In the genomic region with DNA sequence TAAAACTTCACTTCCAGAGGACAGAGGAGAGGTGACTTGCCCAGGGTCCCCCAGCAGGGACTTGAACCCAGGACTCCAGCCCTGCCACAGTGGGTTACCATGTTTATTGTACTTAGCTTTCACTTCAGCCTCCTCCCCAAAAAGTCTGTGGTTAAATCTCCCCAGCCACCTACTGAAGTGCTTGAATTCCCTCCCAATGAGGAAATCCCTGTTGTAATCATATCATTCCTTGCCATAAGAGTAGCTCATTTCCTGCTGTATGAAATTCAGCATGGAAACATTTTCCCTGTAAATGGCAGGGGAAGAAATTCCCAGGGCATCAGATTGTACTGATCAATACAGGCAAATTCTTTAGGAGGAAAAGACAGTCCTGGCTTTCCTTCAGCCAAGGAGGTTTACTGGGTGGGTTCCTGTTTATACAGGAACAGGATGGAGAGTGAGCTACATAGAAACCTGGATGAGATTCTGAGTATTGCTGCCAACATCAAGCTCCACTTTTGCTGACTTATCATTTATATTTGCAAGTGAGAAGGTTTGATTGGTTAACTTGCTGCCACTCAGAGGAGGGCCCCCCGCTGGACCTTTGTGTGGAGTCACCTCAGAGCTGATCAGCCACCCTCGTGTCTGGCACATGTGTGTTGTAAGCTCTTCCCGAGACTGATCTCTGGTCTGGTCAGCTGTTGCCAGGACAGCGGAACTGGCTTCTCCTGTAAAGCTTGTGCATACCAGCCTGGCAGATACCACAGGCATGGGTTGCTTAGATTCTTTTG, we compare ENCODE assay signal across 13 cellular contexts. TPM values are rescaled to one million over a fixed set of nuclear protein-coding genes. Genes with fewer than 3 reads are reported as not detected.
DNase-seq lines count a peak whose midpoint lies in the region; ATAC-seq, FAIRE-seq and TF ChIP-seq lines count a peak whose summit lies in the region.
"Had no signal": no experiment of that assay in that cellular context is flagged by ENCODE, and none has a peak within 500 bp of the region (broad histone marks: within the 10 kb centered on the region; RNA-seq: fewer than 3 reads in every experiment).

No MANE protein-coding gene starts in this region.

- TF ChIP-seq CTCF in A549 (IDR thresholded peaks at IDR 0.05) (no peak), IMR-90 (conservative IDR thresholded peaks at IDR 0.05; ENCODE audit: low read depth, low read length) (no peak), choroid plexus epithelial cell (conservative IDR thresholded peaks at IDR 0.05; ENCODE audit: low read depth, low read length) (no peak), left lung (IDR thresholded peaks at IDR 0.05) (no peak)

- TF ChIP-seq RAD21 in A549 (conservative IDR thresholded peaks at IDR 0.05 in 1 of 2, IDR thresholded peaks at IDR 0.05 in 1 of 2) (no peak), IMR-90 (IDR thresholded peaks at IDR 0.05; ENCODE audit: low read length) (no peak)

- no peak overlapping the region for H3K23ac ChIP-seq in IMR-90 (ENCODE audit: low read depth, low read length)

- H3K4ac ChIP-seq in IMR-90 (ENCODE audit: low read depth, low read length) = no peak overlapping the region

- H3K4me3 ChIP-seq in A549 (no peak overlapping the region), IMR-90 (ENCODE audit: insufficient read depth, low read depth, low read length) (no peak overlapping the region), choroid plexus epithelial cell (ENCODE audit: low read depth, low read length) (no peak overlapping the region), left lung (no peak overlapping the region)
- H3K4me3 ChIP-seq: SK-N-MC had no signal

- H3K27me3 ChIP-seq in IMR-90 (ENCODE audit: control insufficient read depth, insufficient read depth, low read length) (no peaks in the 10 kb centered on the region; the same call in 1 of the 2 replicates), left lung (no peaks in the 10 kb centered on the region)

- in situ Hi-C loops in IMR-90 (cut with MboI; ENCODE audit: low sequenced_read_pairs) = no loop called here

- no peak for TF ChIP-seq EP300 in A549 (IDR thresholded peaks at IDR 0.05)

- H2BK15ac ChIP-seq in IMR-90 (ENCODE audit: low read depth, low read length) = no peak overlapping the region

- no peak overlapping the region for H3K56ac ChIP-seq in IMR-90 (ENCODE audit: extremely low read depth, insufficient read depth, low read length)

- H4K8ac ChIP-seq in IMR-90 (ENCODE audit: low read depth in 2 of 2, low read length in 2 of 2) = no peak overlapping the region

- no TSS peak for BruUV-seq in IMR-90 (replicated peaks; lab: Mats Ljungman, UMichigan)

- no peaks in the 10 kb centered on the region for H4K20me1 ChIP-seq in IMR-90 (ENCODE audit: insufficient read depth, low read length)

- no peaks in the 10 kb centered on the region for H3K9me1 ChIP-seq in IMR-90 (ENCODE audit: insufficient read depth, low read length)

- no peak overlapping the region for H2AFZ ChIP-seq in IMR-90 (replicated peaks; ENCODE audit: low read length, poor library complexity)

- FAIRE-seq in A549 (lab: Jason Lieb, UNC) = no peak
- FAIRE-seq: colon had no signal

- H3K79me1 ChIP-seq in IMR-90 (ENCODE audit: low read depth in 1 of 2, low read length in 2 of 2) = no peaks in the 10 kb centered on the region

- DNase-seq in A549 (ENCODE audit: low read depth in 1 of 2, low spot score in 1 of 2) = no peak
- DNase-seq in IMR-90 = peak; percentile 30
- peak; percentile 75 for DNase-seq in choroid plexus epithelial cell (ENCODE audit: low read depth)
- no peak for DNase-seq in left lung
- DNase-seq in HuH-7 (ENCODE audit: low spot score) = no peak
- no peak for DNase-seq in activated T-cell treated with anti-CD3 and anti-CD28 coated beads, Interleukin-2, amount 50 U/mL, for 1 hour
- DNase-seq in SW480 (ENCODE audit: low spot score) = no peak
- no peak for DNase-seq in NCI-H2081 (lab: John Stamatoyannopoulos, UW)
- DNase-seq: activated CD4-positive, alpha-beta T cell treated with anti-CD3 and anti-CD28 coated beads, Interleukin-2, amount 50 U/mL, for 1 hour; activated naive CD4-positive, alpha-beta T cell; DMS153 had no signal

- H2AK9ac ChIP-seq in IMR-90 (replicated peaks; ENCODE audit: low read depth, low read length, poor library complexity) = no peak overlapping the region

- H4K5ac ChIP-seq in IMR-90 (ENCODE audit: low read depth, low read length) = no peak overlapping the region

- WGBS in A549 (ENCODE audit: missing lambda C conversion rate) = 61% methylated on average over 4 of the region's 4 CpGs
- WGBS in IMR-90 (ENCODE audit: extremely low coverage in 2 of 2, insufficient read length in 1 of 2), 2 experiments = 44% methylated on average over 3 of the region's 4 CpGs; no CpG with 5 or more reads in 1 of the 2 experiments

- H2BK20ac ChIP-seq in IMR-90 (ENCODE audit: low read depth, low read length) = no peak overlapping the region

- TF ChIP-seq POLR2A in A549 (IDR thresholded peaks at IDR 0.05; ENCODE audit: low read length) (no peak), IMR-90 (IDR thresholded peaks at IDR 0.05; ENCODE audit: low read depth, low read length) (no peak)

- H2AK5ac ChIP-seq in IMR-90 (ENCODE audit: low read depth, low read length) = no peak overlapping the region

- H3K14ac ChIP-seq in IMR-90 (replicated peaks; ENCODE audit: low read depth, low read length) = no peak overlapping the region

- intact Hi-C loops in IMR-90 (cut with micrococcal nuclease) (no loop called here), left lung (cut with DNase I) (no loop called here)

- no peak overlapping the region for H3K9ac ChIP-seq in IMR-90 (ENCODE audit: low read depth, low read length)

- CTCF ChIA-PET in A549 (lab: Yijun Ruan, JAX) (interaction anchor here (0.7 kb wide), 1 partner anchor 811 kb away, joined by 3 read pairs; no protein-coding TSS in a partner anchor), IMR-90 (lab: Yijun Ruan, JAX) (no interaction called here)

- no peak overlapping the region for H4K91ac ChIP-seq in IMR-90 (ENCODE audit: insufficient read depth, low read depth, low read length)

- H2BK120ac ChIP-seq in IMR-90 (ENCODE audit: low read depth, low read length) = no peak overlapping the region

- H3K9me3 ChIP-seq in A549 (no peaks in the 10 kb centered on the region; the same call in 2 of the 3 replicates), IMR-90 (ENCODE audit: control insufficient read depth, insufficient read depth, low read length) (no peaks in the 10 kb centered on the region), left lung (no peaks in the 10 kb centered on the region)

- H3K4me1 ChIP-seq in A549 (no peaks in the 10 kb centered on the region), IMR-90 (ENCODE audit: control insufficient read depth, insufficient read depth, low read length) (no peaks in the 10 kb centered on the region), left lung (peaks cover 0 to 13% of the 10 kb centered on the region in 2 donors)

- POLR2A ChIA-PET in A549 (lab: Yijun Ruan, JAX) (no interaction called here), IMR-90 (lab: Charles Lee; ENCODE audit: unreplicated experiment) (no interaction called here)

- H3K36me3 ChIP-seq in IMR-90 (ENCODE audit: control insufficient read depth, insufficient read depth, low read length) (no peaks in the 10 kb centered on the region), left lung (no peaks in the 10 kb centered on the region)

- H3K4me2 ChIP-seq in A549 (no peak overlapping the region), IMR-90 (ENCODE audit: low read depth, low read length) (no peak overlapping the region)

- H3K27ac ChIP-seq in A549 (no peak overlapping the region), IMR-90 (ENCODE audit: insufficient read depth, low read length) (no peak overlapping the region), left lung (peak overlapping the region in 1 of 2 donors; percentile 45)
- H3K27ac ChIP-seq: SK-N-MC had no signal

- H3K18ac ChIP-seq in IMR-90 (ENCODE audit: low read depth, low read length) = no peak overlapping the region

- dilution Hi-C loops in IMR-90 (cut with HindIII; ENCODE audit: low sequenced_read_pairs, unreplicated experiment) = no loop called here

- ATAC-seq in A549 = no peak
- ATAC-seq in IMR-90 (ENCODE audit: low read depth) = no peak
- ATAC-seq in left lung = peak; percentile 59

- no peak overlapping the region for H2BK5ac ChIP-seq in IMR-90 (ENCODE audit: low read depth, low read length, poor library complexity, severe bottlenecking)

TF ChIP-seq in A549, 52 proteins besides CTCF, POLR2A, EP300 and RAD21:
- TF ChIP-seq, protein P1, sequence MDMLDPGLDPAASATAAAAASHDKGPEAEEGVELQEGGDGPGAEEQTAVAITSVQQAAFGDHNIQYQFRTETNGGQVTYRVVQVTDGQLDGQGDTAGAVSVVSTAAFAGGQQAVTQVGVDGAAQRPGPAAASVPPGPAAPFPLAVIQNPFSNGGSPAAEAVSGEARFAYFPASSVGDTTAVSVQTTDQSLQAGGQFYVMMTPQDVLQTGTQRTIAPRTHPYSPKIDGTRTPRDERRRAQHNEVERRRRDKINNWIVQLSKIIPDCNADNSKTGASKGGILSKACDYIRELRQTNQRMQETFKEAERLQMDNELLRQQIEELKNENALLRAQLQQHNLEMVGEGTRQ (IDR thresholded peaks at IDR 0.05) = no peak
- TF ChIP-seq MAFK (IDR thresholded peaks at IDR 0.05; ENCODE audit: partially characterized antibody) = peak; percentile 85

TF ChIP-seq in IMR-90, 13 proteins besides CTCF, POLR2A, EP300 and RAD21 (continues in another document):
- TF ChIP-seq CHD1 (IDR thresholded peaks at IDR 0.05; ENCODE audit: low read depth, low read length) (no peak), RCOR1 (IDR thresholded peaks at IDR 0.05; ENCODE audit: insufficient replicate concordance, low read length) (no peak), NFE2L2 (IDR thresholded peaks at IDR 0.05; ENCODE audit: low read depth, low read length) (no peak), MXI1 (IDR thresholded peaks at IDR 0.05; ENCODE audit: borderline replicate concordance, low read depth, low read length) (0 out of 2 replicates have a peak, but pooled peaks have one; percentile 31)
- TF ChIP-seq, protein P1 (IDR thresholded peaks at IDR 0.05; ENCODE audit: low read depth, low read length) = no peak

RNA-seq across cellular contexts. Expression of a gene that starts 16.4 kb away (rescaled TPM):
- polyA plus RNA-seq in A549 (2011; rRNA removed) = 76.1 and 76.7 TPM in 2 replicates
- polyA plus RNA-seq in A549 (2012; cell fraction: cytosol; rRNA removed) = 10.0 and 11.2 TPM in 2 replicates
- 4.0 and 4.3 TPM in 2 replicates for polyA plus RNA-seq in A549 (2012; cell fraction: nucleus; rRNA removed)
- polyA plus RNA-seq in A549 (2017; fragmentation: RNase III; extraction: RNeasy Plus Mini Kit Qiagen cat#74134 plus additional on column Dnase treatment) = 24.7 to 27.4 TPM (median 27.3 TPM) in 3 replicates
- 90.9 and 93.1 TPM in 2 replicates for polyA minus RNA-seq in A549 (2011; rRNA and poly(A)+ RNA removed)
- 20.4 and 22.5 TPM in 2 replicates for total RNA-seq in IMR-90 (2012; rRNA removed)
- polyA plus RNA-seq in IMR-90 (2012; rRNA removed) = 11.3 and 11.7 TPM in 2 replicates
- 1.9 and 3.0 TPM in 2 replicates for polyA plus RNA-seq in IMR-90 (2012; cell fraction: cytosol; rRNA removed)
- polyA plus RNA-seq in IMR-90 (2012; cell fraction: nucleus; rRNA removed; ENCODE audit: low replicate concordance) = 0.95 and 4.9 TPM in 2 replicates
- total RNA-seq in left lung = 10 to 100 TPM; 32.4 to 38.2 TPM

Comparison
In these comparisons a context has a peak if more than half of its experiments do, and no peak if none do; other contexts are left out.
1. DNase-seq: peak in IMR-90 (single experiment) and choroid plexus epithelial cell (single experiment); none in A549 (0 of 2), left lung (0 of 2), HuH-7 (single experiment), activated T-cell treated with anti-CD3 and anti-CD28 coated beads, Interleukin-2, amount 50 U/mL, for 1 hour (single experiment), SW480 (single experiment) and NCI-H2081 (0 of 2).